Comparison of ENCODE assay signal across 8 cellular contexts in genomic region chr9:35258665-35259474, GRCh38.
DNase-seq lines count a peak whose midpoint lies in the region; ATAC-seq and TF ChIP-seq lines count a peak whose summit lies in the region.

No MANE protein-coding gene starts in this region.

- H3K9me2 ChIP-seq in GM23248 (ENCODE audit: insufficient read depth): no peaks in the 10 kb centered on the region

- H3K4me1 ChIP-seq in GM23248 (ENCODE audit: insufficient read depth) (no peaks in the 10 kb centered on the region), stomach (peaks cover 7 to 17% (median 13%) of the 10 kb centered on the region in 4 donors)

- H3K36me3 Mint-ChIP-seq in activated CD8-positive, alpha-beta T cell treated with anti-CD3 and anti-CD28 coated beads for 36 hours (ENCODE audit: low read depth): no peaks in the 10 kb centered on the region

- CTCF ChIA-PET in activated CD8-positive, alpha-beta T cell treated with anti-CD3 and anti-CD28 coated beads for 36 hours (lab: Charles Lee): interaction anchor here (0.6 to 5.2 kb wide), 22 partner anchors 9 to 359 kb away, joined by 3 to 42 read pairs (median 4); partner anchors contain the start of genes ATOSB and UNC13B

- H3K4me1 Mint-ChIP-seq in activated CD8-positive, alpha-beta T cell treated with anti-CD3 and anti-CD28 coated beads for 36 hours (ENCODE audit: low read depth): no peaks in the 10 kb centered on the region

- WGBS in GM23248 (ENCODE audit: low coverage in 1 of 2, low lambda C conversion rate in 2 of 2, missing lambda C conversion rate in 2 of 2), 2 experiments: 4 to 8% methylated on average over 5 of the region's 5 CpGs
- WGBS in stomach, 5 donors: 15 to 35% (median 22%) methylated on average over 5 of the region's 5 CpGs

- no peaks in the 10 kb centered on the region for H3K79me2 ChIP-seq in GM23248 (ENCODE audit: insufficient read depth)

- no peak overlapping the region for H3K27ac ChIP-seq in GM23248
- H3K27ac ChIP-seq in stomach: peak overlapping the region; percentile 44 to 63 (median 58)

- peak; percentile 51 for DNase-seq in AG09309 (ENCODE audit: low read depth)
- DNase-seq in GM23248: peak; percentile 83
- peak; percentile 77 for DNase-seq in NCI-H69 (lab: John Stamatoyannopoulos, UW)
- DNase-seq in activated CD8-positive, alpha-beta T cell treated with anti-CD3 and anti-CD28 coated beads for 36 hours: peak; percentile 67
- peak; percentile 78 to 81 for DNase-seq in erythroblast (lab: John Stamatoyannopoulos, UW)
- DNase-seq in mucosa of gallbladder (ENCODE audit: low spot score): peak; percentile 77
- peak; percentile 75 for DNase-seq in stomach

- H2AFZ ChIP-seq in GM23248: 0 out of 2 replicates have a peak overlapping the region, but pooled peaks have one; percentile 2

- H3K4me3 ChIP-seq in AG09309 (ENCODE audit: control insufficient read depth, low read depth, low read length) (no peak overlapping the region), GM23248 (no peak overlapping the region), stomach (no peak overlapping the region)

- H3K36me3 ChIP-seq in GM23248 (ENCODE audit: low read depth) (no peaks in the 10 kb centered on the region), stomach (no peaks in the 10 kb centered on the region)

- H3K27me3 ChIP-seq in GM23248 (replicated peaks; ENCODE audit: insufficient read depth) (no peaks in the 10 kb centered on the region), stomach (no peaks in the 10 kb centered on the region)

- ATAC-seq in activated CD8-positive, alpha-beta T cell treated with anti-CD3 and anti-CD28 coated beads for 36 hours: peak; percentile 45
- no peak for ATAC-seq in HG02852 (IDR thresholded peaks at IDR 0.05; ENCODE audit: unreplicated experiment)

- TF ChIP-seq CTCF in AG09309 (IDR thresholded peaks at IDR 0.05; ENCODE audit: control insufficient read depth, insufficient read depth, low read depth, low read length, missing control alignments): peak; percentile 80
- TF ChIP-seq CTCF in activated CD8-positive, alpha-beta T cell treated with anti-CD3 and anti-CD28 coated beads for 36 hours (IDR thresholded peaks at IDR 0.05): peak; percentile 63
- TF ChIP-seq CTCF in stomach (IDR thresholded peaks at IDR 0.05): peak in 5 of 7 experiments; percentile 38 to 72 (median 58)

- H3K9me3 ChIP-seq in GM23248 (ENCODE audit: low read depth) (no peaks in the 10 kb centered on the region), stomach (no peaks in the 10 kb centered on the region)

- TF ChIP-seq POLR2A in erythroblast (IDR thresholded peaks at IDR 0.05; ENCODE audit: low read length) (no peak), stomach (IDR thresholded peaks at IDR 0.05) (no peak)

- TF ChIP-seq EP300 in stomach (IDR thresholded peaks at IDR 0.05): no peak

- H3K4me2 ChIP-seq in GM23248 (ENCODE audit: unreplicated experiment): no peak overlapping the region

- in situ Hi-C loops in GM23248 (cut with MboI): no loop called here

- H3F3A ChIP-seq in GM23248 (ENCODE audit: insufficient read depth): no peaks in the 10 kb centered on the region

- H4K20me1 ChIP-seq in GM23248 (ENCODE audit: insufficient read depth): no peaks in the 10 kb centered on the region

- H3K9ac ChIP-seq in GM23248: no peak overlapping the region

- intact Hi-C loops in activated CD8-positive, alpha-beta T cell treated with anti-CD3 and anti-CD28 coated beads for 36 hours (cut with micrococcal nuclease): loop anchor here (5.0 kb wide), 1 partner anchor 142 kb away; the partner anchor contains the start of gene ATOSB
- intact Hi-C loops in stomach (cut with DNase I; ENCODE audit: low total_unique reads): loop anchor here (5.0 kb wide), 1 partner anchor 142 kb away; the partner anchor contains the start of gene ATOSB

- H3K27ac Mint-ChIP-seq in activated CD8-positive, alpha-beta T cell treated with anti-CD3 and anti-CD28 coated beads for 36 hours: no peak overlapping the region

- POLR2A ChIA-PET in activated CD8-positive, alpha-beta T cell treated with anti-CD3 and anti-CD28 coated beads for 36 hours (lab: Charles Lee): no interaction called here

- peaks cover under 1% of the 10 kb centered on the region for H3K27me3 Mint-ChIP-seq in activated CD8-positive, alpha-beta T cell treated with anti-CD3 and anti-CD28 coated beads for 36 hours

- H3K4me3 Mint-ChIP-seq in activated CD8-positive, alpha-beta T cell treated with anti-CD3 and anti-CD28 coated beads for 36 hours: no peak overlapping the region

- no peaks in the 10 kb centered on the region for H3K9me3 Mint-ChIP-seq in activated CD8-positive, alpha-beta T cell treated with anti-CD3 and anti-CD28 coated beads for 36 hours
